1 cellular context compared by ENCODE assay signal in the genomic region with DNA sequence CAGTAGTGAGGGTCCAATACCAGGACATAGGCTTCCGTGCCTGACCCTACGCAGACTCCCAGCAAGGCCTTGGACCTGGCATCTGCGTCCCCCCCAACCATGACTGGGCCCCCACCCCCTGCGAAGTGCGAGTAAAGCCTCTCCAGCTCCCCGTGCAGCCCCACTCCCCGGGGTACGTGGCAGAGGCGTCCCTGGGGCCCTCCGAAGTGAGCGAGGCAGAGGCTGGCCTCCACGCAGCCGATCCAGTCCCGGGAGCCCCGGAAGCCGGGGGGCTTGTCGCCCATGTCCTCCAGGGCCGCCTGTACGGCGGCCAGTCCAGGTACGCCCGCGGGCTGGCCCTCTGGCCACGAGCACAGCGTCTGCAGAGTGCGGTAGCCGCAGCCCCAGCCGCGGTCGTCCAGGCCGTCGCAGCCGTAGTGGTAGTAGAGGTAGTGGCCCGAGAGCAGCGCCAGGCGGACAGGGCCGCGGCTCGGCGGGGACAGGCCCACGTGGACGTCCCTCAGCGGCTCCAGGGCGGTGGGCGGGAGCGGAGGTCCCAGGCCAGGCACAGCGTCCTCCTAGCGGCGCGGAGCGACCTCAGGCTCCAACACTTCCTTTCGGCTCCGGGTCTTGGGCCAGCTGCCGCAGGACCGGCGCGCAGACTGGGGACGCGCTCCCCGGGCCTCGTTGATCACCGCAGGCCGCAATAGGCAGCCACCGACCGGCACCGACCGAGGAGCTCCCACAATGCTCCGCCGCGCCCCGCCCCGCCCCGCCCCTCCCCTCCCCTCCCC.
TF ChIP-seq lines count a peak whose summit lies in the region.

A gene (minus strand): TSS at position 728 of the 773 bp plus-strand sequence. CDS start 444 bp downstream, at position 284.

TF ChIP-seq in K562, 482 proteins besides CTCF, POLR2A, EP300 and RAD21 (continued from another document and continues in another):
- TF ChIP-seq MAZ (CRISPR knock-in tag; conservative IDR thresholded peaks at IDR 0.05 in 1 of 2, IDR thresholded peaks at IDR 0.05 in 1 of 2) (peak; percentile 48 to 67; a peak in 2 of 4 replicates), CTBP1 (IDR thresholded peaks at IDR 0.05; ENCODE audit: borderline replicate concordance) (peak; percentile 68; the same call in 1 of the 2 replicates), FIP1L1 (IDR thresholded peaks at IDR 0.05; ENCODE audit: low read depth, low read length, poor library complexity, severe bottlenecking) (peak; percentile 95), KLF13 (tag; IDR thresholded peaks at IDR 0.05; ENCODE audit: borderline replicate concordance, low read depth) (peak; percentile 81; the same call in 1 of the 2 replicates), NEUROD1 (IDR thresholded peaks at IDR 0.05; ENCODE audit: borderline replicate concordance, low read depth, low read length, partially characterized antibody) (peak; percentile 9), BRCA1 (IDR thresholded peaks at IDR 0.05) (no peak), BRCA1 (CRISPR knock-in tag; IDR thresholded peaks at IDR 0.05) (peak; percentile 83), ZSCAN29 (IDR thresholded peaks at IDR 0.05) (no peak), KLF6 (CRISPR knock-in tag; IDR thresholded peaks at IDR 0.05; ENCODE audit: borderline replicate concordance) (peak; percentile 49; the same call in 1 of the 2 replicates), SRF (CRISPR knock-in tag; IDR thresholded peaks at IDR 0.05) (no peak), SUPT5H (IDR thresholded peaks at IDR 0.05) (peak; percentile 79), MYBL2 (IDR thresholded peaks at IDR 0.05; ENCODE audit: low read depth) (no peak), MYBL2 (CRISPR knock-in tag; IDR thresholded peaks at IDR 0.05; ENCODE audit: borderline replicate concordance) (no peak), RBBP5 (IDR thresholded peaks at IDR 0.05; ENCODE audit: borderline replicate concordance, insufficient read depth, low read length, poor library complexity, severe bottlenecking) (peak; percentile 85), MXI1 (IDR thresholded peaks at IDR 0.05; ENCODE audit: low read depth, low read length) (peak; percentile 83; the same call in 1 of the 2 replicates), CREM (IDR thresholded peaks at IDR 0.05; ENCODE audit: low read depth) (peak; percentile 53), ZNF778 (CRISPR knock-in tag; IDR thresholded peaks at IDR 0.05) (no peak), NFE2L1 (tag; IDR thresholded peaks at IDR 0.05; ENCODE audit: borderline replicate concordance, low read depth) (no peak), EHMT2 (IDR thresholded peaks at IDR 0.05) (no peak), JUND (IDR thresholded peaks at IDR 0.05; ENCODE audit: borderline replicate concordance, low read depth, low read length) (0 out of 2 replicates have a peak, but pooled peaks have one; percentile 4), JUND (tag; IDR thresholded peaks at IDR 0.05; ENCODE audit: borderline replicate concordance, low read depth, low read length) (no peak), GABPB1 (CRISPR knock-in tag; IDR thresholded peaks at IDR 0.05) (peak; percentile 77), ZBTB7A (IDR thresholded peaks at IDR 0.05; ENCODE audit: borderline replicate concordance, control insufficient read depth, low read depth, low read length) (peak; percentile 56), PRPF4 (IDR thresholded peaks at IDR 0.05; ENCODE audit: insufficient read depth, low read depth, low read length, poor library complexity, severe bottlenecking) (peak; percentile 38), ZNF146 (CRISPR knock-in tag; IDR thresholded peaks at IDR 0.05; ENCODE audit: unreplicated experiment) (peak; percentile 13), ZNF77 (CRISPR knock-in tag; IDR thresholded peaks at IDR 0.05) (0 out of 2 replicates have a peak, but pooled peaks have one; percentile 48), HNRNPLL (IDR thresholded peaks at IDR 0.05; ENCODE audit: low read depth, low read length, poor library complexity, severe bottlenecking) (peak; percentile 7), MYNN (IDR thresholded peaks at IDR 0.05) (peak; percentile 42; the same call in 1 of the 2 replicates), MYNN (CRISPR knock-in tag; IDR thresholded peaks at IDR 0.05) (no peak), ZNF23 (CRISPR knock-in tag; IDR thresholded peaks at IDR 0.05) (no peak), KDM4B (IDR thresholded peaks at IDR 0.05; ENCODE audit: borderline replicate concordance in 2 of 2, low read depth in 1 of 2) (peak in 1 of 2 experiments; percentile 43; a peak in 1 of 4 replicates), ZNF12 (CRISPR knock-in tag; IDR thresholded peaks at IDR 0.05) (peak; percentile 77; the same call in 1 of the 2 replicates), RBM34 (IDR thresholded peaks at IDR 0.05; ENCODE audit: borderline replicate concordance, insufficient read depth, low read length) (no peak), KAT2B (IDR thresholded peaks at IDR 0.05; ENCODE audit: low read depth, low read length) (no peak), HIVEP1 (CRISPR knock-in tag; IDR thresholded peaks at IDR 0.05) (0 out of 2 replicates have a peak, but pooled peaks have one; percentile 20), POLR2B (IDR thresholded peaks at IDR 0.05; ENCODE audit: low read depth, partially characterized antibody) (peak; percentile 61), CBX5 (IDR thresholded peaks at IDR 0.05; ENCODE audit: borderline replicate concordance, low read depth) (0 out of 2 replicates have a peak, but pooled peaks have one; percentile 28), ZFX (CRISPR knock-in tag; IDR thresholded peaks at IDR 0.05) (peak; percentile 100), PCBP2 (IDR thresholded peaks at IDR 0.05; ENCODE audit: low read depth, low read length, poor library complexity, severe bottlenecking) (peak; percentile 49), PTRF (tag; IDR thresholded peaks at IDR 0.05) (no peak), GTF2E2 (tag; IDR thresholded peaks at IDR 0.05) (0 out of 2 replicates have a peak, but pooled peaks have one; percentile 63), NBN (IDR thresholded peaks at IDR 0.05; ENCODE audit: low read depth) (0 out of 2 replicates have a peak, but pooled peaks have one; percentile 28), YY1 (IDR thresholded peaks at IDR 0.05; ENCODE audit: borderline replicate concordance in 1 of 3, control insufficient read depth in 1 of 3, extremely low read depth in 1 of 3, insufficient read depth in 3 of 3, insufficient read length in 1 of 3, insufficient replicate concordance in 2 of 3, low read depth in 1 of 3, low read length in 2 of 3) (peak in 2 of 3 experiments; percentile 56 to 68), RBM14 (IDR thresholded peaks at IDR 0.05; ENCODE audit: borderline replicate concordance, insufficient read depth, low read depth, low read length) (peak; percentile 32; the same call in 1 of the 2 replicates)
- TF ChIP-seq, protein P1, sequence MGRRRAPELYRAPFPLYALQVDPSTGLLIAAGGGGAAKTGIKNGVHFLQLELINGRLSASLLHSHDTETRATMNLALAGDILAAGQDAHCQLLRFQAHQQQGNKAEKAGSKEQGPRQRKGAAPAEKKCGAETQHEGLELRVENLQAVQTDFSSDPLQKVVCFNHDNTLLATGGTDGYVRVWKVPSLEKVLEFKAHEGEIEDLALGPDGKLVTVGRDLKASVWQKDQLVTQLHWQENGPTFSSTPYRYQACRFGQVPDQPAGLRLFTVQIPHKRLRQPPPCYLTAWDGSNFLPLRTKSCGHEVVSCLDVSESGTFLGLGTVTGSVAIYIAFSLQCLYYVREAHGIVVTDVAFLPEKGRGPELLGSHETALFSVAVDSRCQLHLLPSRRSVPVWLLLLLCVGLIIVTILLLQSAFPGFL (CRISPR knock-in tag; IDR thresholded peaks at IDR 0.05): no peak; the same call in 1 of the 2 replicates
- TF ChIP-seq, protein P2, sequence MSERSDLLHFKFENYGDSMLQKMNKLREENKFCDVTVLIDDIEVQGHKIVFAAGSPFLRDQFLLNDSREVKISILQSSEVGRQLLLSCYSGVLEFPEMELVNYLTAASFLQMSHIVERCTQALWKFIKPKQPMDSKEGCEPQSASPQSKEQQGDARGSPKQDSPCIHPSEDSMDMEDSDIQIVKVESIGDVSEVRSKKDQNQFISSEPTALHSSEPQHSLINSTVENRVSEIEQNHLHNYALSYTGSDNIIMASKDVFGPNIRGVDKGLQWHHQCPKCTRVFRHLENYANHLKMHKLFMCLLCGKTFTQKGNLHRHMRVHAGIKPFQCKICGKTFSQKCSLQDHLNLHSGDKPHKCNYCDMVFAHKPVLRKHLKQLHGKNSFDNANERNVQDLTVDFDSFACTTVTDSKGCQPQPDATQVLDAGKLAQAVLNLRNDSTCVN (CRISPR knock-in tag; IDR thresholded peaks at IDR 0.05): 0 out of 2 replicates have a peak, but pooled peaks have one; percentile 38
- TF ChIP-seq, protein P3, sequence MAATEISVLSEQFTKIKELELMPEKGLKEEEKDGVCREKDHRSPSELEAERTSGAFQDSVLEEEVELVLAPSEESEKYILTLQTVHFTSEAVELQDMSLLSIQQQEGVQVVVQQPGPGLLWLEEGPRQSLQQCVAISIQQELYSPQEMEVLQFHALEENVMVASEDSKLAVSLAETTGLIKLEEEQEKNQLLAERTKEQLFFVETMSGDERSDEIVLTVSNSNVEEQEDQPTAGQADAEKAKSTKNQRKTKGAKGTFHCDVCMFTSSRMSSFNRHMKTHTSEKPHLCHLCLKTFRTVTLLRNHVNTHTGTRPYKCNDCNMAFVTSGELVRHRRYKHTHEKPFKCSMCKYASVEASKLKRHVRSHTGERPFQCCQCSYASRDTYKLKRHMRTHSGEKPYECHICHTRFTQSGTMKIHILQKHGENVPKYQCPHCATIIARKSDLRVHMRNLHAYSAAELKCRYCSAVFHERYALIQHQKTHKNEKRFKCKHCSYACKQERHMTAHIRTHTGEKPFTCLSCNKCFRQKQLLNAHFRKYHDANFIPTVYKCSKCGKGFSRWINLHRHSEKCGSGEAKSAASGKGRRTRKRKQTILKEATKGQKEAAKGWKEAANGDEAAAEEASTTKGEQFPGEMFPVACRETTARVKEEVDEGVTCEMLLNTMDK (IDR thresholded peaks at IDR 0.05; ENCODE audit: borderline replicate concordance, insufficient read depth, low read depth, low read length, poor library complexity, severe bottlenecking): peak; percentile 38
- TF ChIP-seq, protein P4, sequence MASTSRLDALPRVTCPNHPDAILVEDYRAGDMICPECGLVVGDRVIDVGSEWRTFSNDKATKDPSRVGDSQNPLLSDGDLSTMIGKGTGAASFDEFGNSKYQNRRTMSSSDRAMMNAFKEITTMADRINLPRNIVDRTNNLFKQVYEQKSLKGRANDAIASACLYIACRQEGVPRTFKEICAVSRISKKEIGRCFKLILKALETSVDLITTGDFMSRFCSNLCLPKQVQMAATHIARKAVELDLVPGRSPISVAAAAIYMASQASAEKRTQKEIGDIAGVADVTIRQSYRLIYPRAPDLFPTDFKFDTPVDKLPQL (IDR thresholded peaks at IDR 0.05; ENCODE audit: extremely low read depth, insufficient read length): no peak
- TF ChIP-seq, protein P5, sequence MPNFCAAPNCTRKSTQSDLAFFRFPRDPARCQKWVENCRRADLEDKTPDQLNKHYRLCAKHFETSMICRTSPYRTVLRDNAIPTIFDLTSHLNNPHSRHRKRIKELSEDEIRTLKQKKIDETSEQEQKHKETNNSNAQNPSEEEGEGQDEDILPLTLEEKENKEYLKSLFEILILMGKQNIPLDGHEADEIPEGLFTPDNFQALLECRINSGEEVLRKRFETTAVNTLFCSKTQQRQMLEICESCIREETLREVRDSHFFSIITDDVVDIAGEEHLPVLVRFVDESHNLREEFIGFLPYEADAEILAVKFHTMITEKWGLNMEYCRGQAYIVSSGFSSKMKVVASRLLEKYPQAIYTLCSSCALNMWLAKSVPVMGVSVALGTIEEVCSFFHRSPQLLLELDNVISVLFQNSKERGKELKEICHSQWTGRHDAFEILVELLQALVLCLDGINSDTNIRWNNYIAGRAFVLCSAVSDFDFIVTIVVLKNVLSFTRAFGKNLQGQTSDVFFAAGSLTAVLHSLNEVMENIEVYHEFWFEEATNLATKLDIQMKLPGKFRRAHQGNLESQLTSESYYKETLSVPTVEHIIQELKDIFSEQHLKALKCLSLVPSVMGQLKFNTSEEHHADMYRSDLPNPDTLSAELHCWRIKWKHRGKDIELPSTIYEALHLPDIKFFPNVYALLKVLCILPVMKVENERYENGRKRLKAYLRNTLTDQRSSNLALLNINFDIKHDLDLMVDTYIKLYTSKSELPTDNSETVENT (CRISPR knock-in tag; IDR thresholded peaks at IDR 0.05): peak; percentile 93
- TF ChIP-seq, protein P6, sequence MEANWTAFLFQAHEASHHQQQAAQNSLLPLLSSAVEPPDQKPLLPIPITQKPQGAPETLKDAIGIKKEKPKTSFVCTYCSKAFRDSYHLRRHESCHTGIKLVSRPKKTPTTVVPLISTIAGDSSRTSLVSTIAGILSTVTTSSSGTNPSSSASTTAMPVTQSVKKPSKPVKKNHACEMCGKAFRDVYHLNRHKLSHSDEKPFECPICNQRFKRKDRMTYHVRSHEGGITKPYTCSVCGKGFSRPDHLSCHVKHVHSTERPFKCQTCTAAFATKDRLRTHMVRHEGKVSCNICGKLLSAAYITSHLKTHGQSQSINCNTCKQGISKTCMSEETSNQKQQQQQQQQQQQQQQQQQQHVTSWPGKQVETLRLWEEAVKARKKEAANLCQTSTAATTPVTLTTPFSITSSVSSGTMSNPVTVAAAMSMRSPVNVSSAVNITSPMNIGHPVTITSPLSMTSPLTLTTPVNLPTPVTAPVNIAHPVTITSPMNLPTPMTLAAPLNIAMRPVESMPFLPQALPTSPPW (CRISPR knock-in tag; IDR thresholded peaks at IDR 0.05): peak; percentile 92
- TF ChIP-seq, protein P7, sequence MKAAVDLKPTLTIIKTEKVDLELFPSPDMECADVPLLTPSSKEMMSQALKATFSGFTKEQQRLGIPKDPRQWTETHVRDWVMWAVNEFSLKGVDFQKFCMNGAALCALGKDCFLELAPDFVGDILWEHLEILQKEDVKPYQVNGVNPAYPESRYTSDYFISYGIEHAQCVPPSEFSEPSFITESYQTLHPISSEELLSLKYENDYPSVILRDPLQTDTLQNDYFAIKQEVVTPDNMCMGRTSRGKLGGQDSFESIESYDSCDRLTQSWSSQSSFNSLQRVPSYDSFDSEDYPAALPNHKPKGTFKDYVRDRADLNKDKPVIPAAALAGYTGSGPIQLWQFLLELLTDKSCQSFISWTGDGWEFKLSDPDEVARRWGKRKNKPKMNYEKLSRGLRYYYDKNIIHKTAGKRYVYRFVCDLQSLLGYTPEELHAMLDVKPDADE (conservative IDR thresholded peaks at IDR 0.05; ENCODE audit: control insufficient read depth, low read depth, low read length): peak; percentile 83
- TF ChIP-seq, protein P8, sequence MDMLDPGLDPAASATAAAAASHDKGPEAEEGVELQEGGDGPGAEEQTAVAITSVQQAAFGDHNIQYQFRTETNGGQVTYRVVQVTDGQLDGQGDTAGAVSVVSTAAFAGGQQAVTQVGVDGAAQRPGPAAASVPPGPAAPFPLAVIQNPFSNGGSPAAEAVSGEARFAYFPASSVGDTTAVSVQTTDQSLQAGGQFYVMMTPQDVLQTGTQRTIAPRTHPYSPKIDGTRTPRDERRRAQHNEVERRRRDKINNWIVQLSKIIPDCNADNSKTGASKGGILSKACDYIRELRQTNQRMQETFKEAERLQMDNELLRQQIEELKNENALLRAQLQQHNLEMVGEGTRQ (CRISPR knock-in tag; IDR thresholded peaks at IDR 0.05): peak; percentile 56; the same call in 1 of the 2 replicates
